ENCODE assay signal across 28 cellular contexts in the genomic region with DNA sequence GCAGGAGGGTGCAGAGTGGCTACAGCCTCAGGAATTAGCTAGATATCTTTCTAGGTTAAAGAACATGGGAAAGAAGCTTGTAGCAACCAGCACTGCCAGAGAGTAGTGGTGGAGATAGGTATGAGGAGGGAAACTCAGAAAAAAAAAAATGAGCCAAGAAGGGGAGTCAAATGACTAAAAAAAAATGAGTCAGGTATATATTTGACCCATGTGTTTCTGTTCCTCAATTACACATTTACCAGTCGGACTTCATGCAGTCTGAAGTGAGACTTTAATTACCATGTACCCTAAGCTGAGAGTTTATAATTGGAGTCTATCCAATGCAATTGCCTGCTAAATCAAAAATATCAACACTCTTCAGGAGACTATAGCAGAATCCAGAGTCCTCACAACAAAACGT.
"Had no signal": no experiment of that assay in that cellular context is flagged by ENCODE, and none has a peak within 500 bp of the region (broad histone marks: within the 10 kb centered on the region; RNA-seq: fewer than 3 reads in every experiment).

No MANE protein-coding gene starts in this region.

- H3K36me3 ChIP-seq: breast epithelium, colonic mucosa had no signal

- H3K27ac ChIP-seq: breast epithelium, colonic mucosa had no signal

- H3K4me3 ChIP-seq: breast epithelium, colonic mucosa had no signal

- DNase-seq: activated B cell treated with CpG ODN at 0.5 μM for 24 hours; activated CD4-positive, alpha-beta T cell treated with anti-CD3 and anti-CD28 coated beads for 1 hour; activated CD4-positive, alpha-beta T cell treated with anti-CD3 and anti-CD28 coated beads, Interleukin-2, amount 10 ng/mL, durations not matched to agents 24 days and 14 days; activated CD4-positive, alpha-beta T cell treated with anti-CD3 and anti-CD28 coated beads, Interleukin-2, amount 50 U/mL, for 48 hours; activated CD8-positive, alpha-beta memory T cell treated with anti-CD3 and anti-CD28 coated beads, Interleukin-2, amount 10 ng/mL, durations not matched to agents 7 days and 5 days; activated effector memory CD4-positive, alpha-beta T cell treated with Interleukin-2 at 50 U/mL for 16 hours; activated naive CD4-positive, alpha-beta T cell; activated T-cell treated with anti-CD3 and anti-CD28 coated beads, Interleukin-2, amount 50 U/mL, for 24 hours; aorta; caudate nucleus; colonic mucosa; dermis blood vessel endothelial cell; MV-4-11; NCI-H1105; NCI-H1436; NCI-H1694 treated with DMSO at 0.1 percent for 48 hours; NCI-H2029 treated with DMSO at 0.1 percent for 48 hours; NCI-H345; NCI-H510A; NCI-H526 treated with DMSO at 0.1 percent for 48 hours; PC-3; SHP77; T-cell; T-helper 2 cell; T1000 had no signal

- H3K4me1 ChIP-seq: breast epithelium, colonic mucosa had no signal

- H3K9me3 ChIP-seq: colonic mucosa had no signal

- H3K27me3 ChIP-seq: breast epithelium, colonic mucosa had no signal

- ATAC-seq: activated CD8-positive, alpha-beta memory T cell treated with anti-CD3 and anti-CD28 coated beads, Interleukin-2, amount 10 ng/mL, durations not matched to agents 7 days and 5 days; PC-3; T-cell had no signal

- FAIRE-seq: RCC 7860, TTC549 had no signal
